ENCODE assay signal across 1 cellular context in the genomic region with DNA sequence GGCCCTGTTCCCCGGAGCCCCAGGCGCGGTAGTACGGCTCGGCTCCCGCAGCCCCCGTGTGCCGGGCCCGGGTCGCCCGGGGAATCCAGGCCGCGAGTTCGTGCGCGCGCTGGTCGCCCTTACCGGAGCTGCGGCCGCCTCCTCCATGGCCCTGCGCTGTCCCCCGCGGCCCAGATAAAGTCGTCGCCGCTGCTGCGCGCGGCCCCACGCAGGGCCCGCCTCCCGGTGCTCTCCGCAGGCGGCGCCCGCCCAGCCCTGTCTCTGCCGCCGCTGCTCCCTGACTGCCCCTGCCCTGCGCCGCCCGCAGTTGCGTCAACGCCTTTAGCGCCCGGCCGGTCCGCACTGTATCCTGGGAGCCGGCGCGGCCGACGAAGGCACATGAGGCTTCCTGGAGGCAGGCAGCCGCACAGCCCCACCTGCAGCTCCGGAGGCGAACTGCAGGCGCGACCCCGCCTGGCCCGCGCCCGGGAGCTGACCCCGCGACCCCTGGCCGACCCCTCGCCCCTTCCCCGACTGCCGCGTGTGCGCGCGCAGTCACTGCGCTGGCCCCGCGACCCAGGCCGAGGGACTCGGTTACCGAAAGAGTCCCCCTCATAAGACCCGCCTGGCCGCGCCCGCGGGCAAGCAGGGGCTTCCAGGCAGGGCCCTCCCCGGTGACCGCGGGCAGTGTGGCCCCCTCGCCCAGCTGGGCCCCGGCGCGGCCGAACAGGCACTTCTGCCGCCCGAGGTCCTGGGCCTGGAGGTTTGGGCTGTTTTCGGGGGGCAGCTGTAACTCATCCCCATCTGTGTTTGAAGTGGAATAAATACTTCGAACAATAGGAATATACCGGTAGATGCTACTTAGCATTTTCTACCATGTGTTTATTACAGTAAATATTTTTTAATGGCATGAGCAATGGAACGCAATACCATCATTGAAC.
TF ChIP-seq lines count a peak whose summit lies in the region.

No MANE protein-coding gene starts in this region.

TF ChIP-seq in HepG2, 621 proteins besides CTCF, POLR2A, EP300 and RAD21 (continued from another document and continues in another):
- TF ChIP-seq, protein P1, sequence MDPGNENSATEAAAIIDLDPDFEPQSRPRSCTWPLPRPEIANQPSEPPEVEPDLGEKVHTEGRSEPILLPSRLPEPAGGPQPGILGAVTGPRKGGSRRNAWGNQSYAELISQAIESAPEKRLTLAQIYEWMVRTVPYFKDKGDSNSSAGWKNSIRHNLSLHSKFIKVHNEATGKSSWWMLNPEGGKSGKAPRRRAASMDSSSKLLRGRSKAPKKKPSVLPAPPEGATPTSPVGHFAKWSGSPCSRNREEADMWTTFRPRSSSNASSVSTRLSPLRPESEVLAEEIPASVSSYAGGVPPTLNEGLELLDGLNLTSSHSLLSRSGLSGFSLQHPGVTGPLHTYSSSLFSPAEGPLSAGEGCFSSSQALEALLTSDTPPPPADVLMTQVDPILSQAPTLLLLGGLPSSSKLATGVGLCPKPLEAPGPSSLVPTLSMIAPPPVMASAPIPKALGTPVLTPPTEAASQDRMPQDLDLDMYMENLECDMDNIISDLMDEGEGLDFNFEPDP (CRISPR knock-in tag; conservative IDR thresholded peaks at IDR 0.05), result no peak
- peak; percentile 85 for TF ChIP-seq TAF1 (CRISPR knock-in tag; IDR thresholded peaks at IDR 0.05)
- TF ChIP-seq GPN1 (CRISPR knock-in tag; IDR thresholded peaks at IDR 0.05; ENCODE audit: borderline replicate concordance), result no peak
- TF ChIP-seq TOPORS (CRISPR knock-in tag; IDR thresholded peaks at IDR 0.05), result peak; percentile 68; the same call in 1 of the 2 replicates
- TF ChIP-seq TOE1 (CRISPR knock-in tag; IDR thresholded peaks at IDR 0.05), result peak; percentile 70; the same call in 1 of the 2 replicates
- peak; percentile 90 for TF ChIP-seq KAT8 (CRISPR knock-in tag; IDR thresholded peaks at IDR 0.05)
- no peak for TF ChIP-seq KLF15 (CRISPR knock-in tag; IDR thresholded peaks at IDR 0.05; ENCODE audit: borderline replicate concordance)
- peak; percentile 67 for TF ChIP-seq PHF21A (CRISPR knock-in tag; IDR thresholded peaks at IDR 0.05)
- no peak for TF ChIP-seq SMARCC2 (IDR thresholded peaks at IDR 0.05)
- peak; percentile 88 for TF ChIP-seq ZNF761 (CRISPR knock-in tag; conservative IDR thresholded peaks at IDR 0.05)
- no peak for TF ChIP-seq MLLT10 (CRISPR knock-in tag; IDR thresholded peaks at IDR 0.05)
- no peak for TF ChIP-seq ZKSCAN1 (IDR thresholded peaks at IDR 0.05; ENCODE audit: low read length)
- TF ChIP-seq SMAD1 (CRISPR knock-in tag; IDR thresholded peaks at IDR 0.05; ENCODE audit: borderline replicate concordance, low read depth), result peak; percentile 59; the same call in 1 of the 2 replicates
- TF ChIP-seq SYNCRIP (IDR thresholded peaks at IDR 0.05; ENCODE audit: insufficient read depth, low read depth, low read length), result no peak
- peak; percentile 98 for TF ChIP-seq ZFY (CRISPR knock-in tag; IDR thresholded peaks at IDR 0.05)
- TF ChIP-seq ZNF597 (CRISPR knock-in tag; IDR thresholded peaks at IDR 0.05), result no peak
- TF ChIP-seq HIVEP1 (CRISPR knock-in tag; IDR thresholded peaks at IDR 0.05), result no peak
- no peak for TF ChIP-seq CREB1 (IDR thresholded peaks at IDR 0.05)
- no peak for TF ChIP-seq CREB1 (CRISPR knock-in tag; IDR thresholded peaks at IDR 0.05)
- no peak for TF ChIP-seq ZMAT5 (CRISPR knock-in tag; IDR thresholded peaks at IDR 0.05; ENCODE audit: borderline replicate concordance, low read depth)
- TF ChIP-seq PCBP2 (optimal IDR thresholded peaks at IDR 0.05; ENCODE audit: low read depth, low read length, poor library complexity, severe bottlenecking), result no peak
- TF ChIP-seq, protein P2, sequence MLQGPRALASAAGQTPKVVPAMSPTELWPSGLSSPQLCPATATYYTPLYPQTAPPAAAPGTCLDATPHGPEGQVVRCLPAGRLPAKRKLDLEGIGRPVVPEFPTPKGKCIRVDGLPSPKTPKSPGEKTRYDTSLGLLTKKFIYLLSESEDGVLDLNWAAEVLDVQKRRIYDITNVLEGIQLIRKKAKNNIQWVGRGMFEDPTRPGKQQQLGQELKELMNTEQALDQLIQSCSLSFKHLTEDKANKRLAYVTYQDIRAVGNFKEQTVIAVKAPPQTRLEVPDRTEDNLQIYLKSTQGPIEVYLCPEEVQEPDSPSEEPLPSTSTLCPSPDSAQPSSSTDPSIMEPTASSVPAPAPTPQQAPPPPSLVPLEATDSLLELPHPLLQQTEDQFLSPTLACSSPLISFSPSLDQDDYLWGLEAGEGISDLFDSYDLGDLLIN (CRISPR knock-in tag; IDR thresholded peaks at IDR 0.05; ENCODE audit: borderline replicate concordance), result peak; percentile 61; the same call in 1 of the 2 replicates
- no peak; the same call in 1 of the 2 replicates for TF ChIP-seq THYN1 (CRISPR knock-in tag; IDR thresholded peaks at IDR 0.05; ENCODE audit: borderline replicate concordance, low read depth)
- TF ChIP-seq ZNF282 (IDR thresholded peaks at IDR 0.05; ENCODE audit: partially characterized antibody), result no peak
- TF ChIP-seq, protein P3, sequence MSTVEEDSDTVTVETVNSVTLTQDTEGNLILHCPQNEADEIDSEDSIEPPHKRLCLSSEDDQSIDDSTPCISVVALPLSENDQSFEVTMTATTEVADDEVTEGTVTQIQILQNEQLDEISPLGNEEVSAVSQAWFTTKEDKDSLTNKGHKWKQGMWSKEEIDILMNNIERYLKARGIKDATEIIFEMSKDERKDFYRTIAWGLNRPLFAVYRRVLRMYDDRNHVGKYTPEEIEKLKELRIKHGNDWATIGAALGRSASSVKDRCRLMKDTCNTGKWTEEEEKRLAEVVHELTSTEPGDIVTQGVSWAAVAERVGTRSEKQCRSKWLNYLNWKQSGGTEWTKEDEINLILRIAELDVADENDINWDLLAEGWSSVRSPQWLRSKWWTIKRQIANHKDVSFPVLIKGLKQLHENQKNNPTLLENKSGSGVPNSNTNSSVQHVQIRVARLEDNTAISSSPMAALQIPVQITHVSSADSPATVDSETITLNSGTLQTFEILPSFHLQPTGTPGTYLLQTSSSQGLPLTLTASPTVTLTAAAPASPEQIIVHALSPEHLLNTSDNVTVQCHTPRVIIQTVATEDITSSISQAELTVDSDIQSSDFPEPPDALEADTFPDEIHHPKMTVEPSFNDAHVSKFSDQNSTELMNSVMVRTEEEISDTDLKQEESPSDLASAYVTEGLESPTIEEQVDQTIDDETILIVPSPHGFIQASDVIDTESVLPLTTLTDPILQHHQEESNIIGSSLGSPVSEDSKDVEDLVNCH (CRISPR knock-in tag; IDR thresholded peaks at IDR 0.05), result no peak
- peak; percentile 73 for TF ChIP-seq GMEB2 (CRISPR knock-in tag; IDR thresholded peaks at IDR 0.05; ENCODE audit: low read depth)
- TF ChIP-seq ZNF850 (CRISPR knock-in tag; conservative IDR thresholded peaks at IDR 0.05), result no peak
- peak; percentile 19; the same call in 1 of the 2 replicates for TF ChIP-seq ZBTB44 (CRISPR knock-in tag; IDR thresholded peaks at IDR 0.05)
- no peak for TF ChIP-seq ZNF20 (CRISPR knock-in tag; IDR thresholded peaks at IDR 0.05)
- peak; percentile 92 for TF ChIP-seq POLR2G (IDR thresholded peaks at IDR 0.05; ENCODE audit: low read depth, low read length)
- TF ChIP-seq ZNF782 (CRISPR knock-in tag; IDR thresholded peaks at IDR 0.05; ENCODE audit: borderline replicate concordance), result peak; percentile 93; the same call in 1 of the 2 replicates
- TF ChIP-seq NCOA1 (CRISPR knock-in tag; IDR thresholded peaks at IDR 0.05), result no peak
- TF ChIP-seq ZNF383 (CRISPR knock-in tag; IDR thresholded peaks at IDR 0.05; ENCODE audit: borderline replicate concordance), result no peak
- TF ChIP-seq ZNF451 (CRISPR knock-in tag; IDR thresholded peaks at IDR 0.05), result peak; percentile 88; the same call in 1 of the 2 replicates
- TF ChIP-seq MTERF4 (CRISPR knock-in tag; IDR thresholded peaks at IDR 0.05), result peak; percentile 54; the same call in 1 of the 2 replicates
- no peak for TF ChIP-seq TBP (CRISPR knock-in tag; IDR thresholded peaks at IDR 0.05)
- peak; percentile 89 for TF ChIP-seq ZNF556 (CRISPR knock-in tag; IDR thresholded peaks at IDR 0.05; ENCODE audit: borderline replicate concordance)
- TF ChIP-seq ZNF720 (CRISPR knock-in tag; IDR thresholded peaks at IDR 0.05), result no peak
- peak; percentile 98 for TF ChIP-seq ZBTB25 (CRISPR knock-in tag; IDR thresholded peaks at IDR 0.05)
- TF ChIP-seq, protein P4, sequence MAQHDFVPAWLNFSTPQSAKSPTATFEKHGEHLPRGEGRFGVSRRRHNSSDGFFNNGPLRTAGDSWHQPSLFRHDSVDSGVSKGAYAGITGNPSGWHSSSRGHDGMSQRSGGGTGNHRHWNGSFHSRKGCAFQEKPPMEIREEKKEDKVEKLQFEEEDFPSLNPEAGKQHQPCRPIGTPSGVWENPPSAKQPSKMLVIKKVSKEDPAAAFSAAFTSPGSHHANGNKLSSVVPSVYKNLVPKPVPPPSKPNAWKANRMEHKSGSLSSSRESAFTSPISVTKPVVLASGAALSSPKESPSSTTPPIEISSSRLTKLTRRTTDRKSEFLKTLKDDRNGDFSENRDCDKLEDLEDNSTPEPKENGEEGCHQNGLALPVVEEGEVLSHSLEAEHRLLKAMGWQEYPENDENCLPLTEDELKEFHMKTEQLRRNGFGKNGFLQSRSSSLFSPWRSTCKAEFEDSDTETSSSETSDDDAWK (CRISPR knock-in tag; IDR thresholded peaks at IDR 0.05), result no peak
- TF ChIP-seq ZNF589 (CRISPR knock-in tag; conservative IDR thresholded peaks at IDR 0.05), result peak; percentile 90
- TF ChIP-seq, protein P5, sequence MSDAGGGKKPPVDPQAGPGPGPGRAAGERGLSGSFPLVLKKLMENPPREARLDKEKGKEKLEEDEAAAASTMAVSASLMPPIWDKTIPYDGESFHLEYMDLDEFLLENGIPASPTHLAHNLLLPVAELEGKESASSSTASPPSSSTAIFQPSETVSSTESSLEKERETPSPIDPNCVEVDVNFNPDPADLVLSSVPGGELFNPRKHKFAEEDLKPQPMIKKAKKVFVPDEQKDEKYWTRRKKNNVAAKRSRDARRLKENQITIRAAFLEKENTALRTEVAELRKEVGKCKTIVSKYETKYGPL (CRISPR knock-in tag; IDR thresholded peaks at IDR 0.05), result no peak
- TF ChIP-seq, protein P6, sequence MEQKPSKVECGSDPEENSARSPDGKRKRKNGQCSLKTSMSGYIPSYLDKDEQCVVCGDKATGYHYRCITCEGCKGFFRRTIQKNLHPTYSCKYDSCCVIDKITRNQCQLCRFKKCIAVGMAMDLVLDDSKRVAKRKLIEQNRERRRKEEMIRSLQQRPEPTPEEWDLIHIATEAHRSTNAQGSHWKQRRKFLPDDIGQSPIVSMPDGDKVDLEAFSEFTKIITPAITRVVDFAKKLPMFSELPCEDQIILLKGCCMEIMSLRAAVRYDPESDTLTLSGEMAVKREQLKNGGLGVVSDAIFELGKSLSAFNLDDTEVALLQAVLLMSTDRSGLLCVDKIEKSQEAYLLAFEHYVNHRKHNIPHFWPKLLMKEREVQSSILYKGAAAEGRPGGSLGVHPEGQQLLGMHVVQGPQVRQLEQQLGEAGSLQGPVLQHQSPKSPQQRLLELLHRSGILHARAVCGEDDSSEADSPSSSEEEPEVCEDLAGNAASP (CRISPR knock-in tag; IDR thresholded peaks at IDR 0.05; ENCODE audit: borderline replicate concordance), result peak; percentile 85; the same call in 1 of the 2 replicates
- peak; percentile 24; the same call in 1 of the 2 replicates for TF ChIP-seq DPF2 (CRISPR knock-in tag; IDR thresholded peaks at IDR 0.05; ENCODE audit: borderline replicate concordance, low read depth)
